22 cellular contexts compared by ENCODE assay signal in the genomic region with DNA sequence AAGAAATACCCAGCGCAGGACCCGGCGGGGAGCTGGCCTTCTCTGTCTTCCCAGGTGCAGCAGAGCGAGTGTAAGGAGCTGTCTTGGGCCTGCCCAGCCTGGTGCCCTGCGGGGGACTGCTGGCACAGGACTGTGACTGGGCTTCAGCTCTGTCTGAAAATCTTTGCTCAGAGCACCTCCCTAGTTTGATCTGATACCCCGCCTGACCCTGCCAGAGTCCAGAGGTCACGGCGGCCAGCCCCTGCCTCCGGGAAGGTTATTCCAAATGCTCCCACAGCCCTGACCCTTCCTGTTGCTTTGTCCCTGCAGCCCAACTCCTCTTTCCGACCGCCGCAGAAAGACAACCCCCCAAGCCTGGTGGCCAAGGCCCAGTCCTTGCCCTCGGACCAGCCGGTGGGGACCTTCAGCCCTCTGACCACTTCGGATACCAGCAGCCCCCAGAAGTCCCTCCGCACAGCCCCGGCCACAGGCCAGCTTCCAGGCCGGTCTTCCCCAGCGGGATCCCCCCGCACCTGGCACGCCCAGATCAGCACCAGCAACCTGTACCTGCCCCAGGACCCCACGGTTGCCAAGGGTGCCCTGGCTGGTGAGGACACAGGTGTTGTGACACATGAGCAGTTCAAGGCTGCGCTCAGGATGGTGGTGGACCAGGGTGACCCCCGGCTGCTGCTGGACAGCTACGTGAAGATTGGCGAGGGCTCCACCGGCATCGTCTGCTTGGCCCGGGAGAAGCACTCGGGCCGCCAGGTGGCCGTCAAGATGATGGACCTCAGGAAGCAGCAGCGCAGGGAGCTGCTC. TPM values are rescaled to one million over a fixed set of nuclear protein-coding genes. Genes with fewer than 3 reads are reported as not detected.
DNase-seq lines count a peak whose midpoint lies in the region; ATAC-seq, FAIRE-seq and TF ChIP-seq lines count a peak whose summit lies in the region.
"Had no signal": no experiment of that assay in that cellular context is flagged by ENCODE, and none has a peak within 500 bp of the region (broad histone marks: within the 10 kb centered on the region; RNA-seq: fewer than 3 reads in every experiment).

No MANE protein-coding gene starts in this region.

- DNase-seq in Right ventricle myocardium inferior (ENCODE audit: missing footprints), result peak; percentile 55
- DNase-seq in left ventricle myocardium superior, result no peak
- DNase-seq in H1 (ENCODE audit: low read depth in 1 of 2, low spot score in 2 of 2), result no peak
- no peak for DNase-seq in right lobe of liver
- DNase-seq in progenitor cell of endocrine pancreas (ENCODE audit: low spot score, unreplicated experiment), result no peak
- DNase-seq in stimulated activated naive CD8-positive, alpha-beta T cell treated with anti-CD3 and anti-CD28 coated beads, Interleukin-15, amount 100 ng/mL, for 72 hours, result no peak
- no peak for DNase-seq in NCI-H1105 treated with DMSO at 0.1 percent for 48 hours (lab: John Stamatoyannopoulos, UW)
- DNase-seq: AML-193; CD8-positive, alpha-beta T cell; COR-L47; DMS153; DMS79 treated with DMSO at 0.1 percent for 48 hours; EL; GDM1; HCEC 1CT; HFFc6; KBM-7 had no signal

- no peak for FAIRE-seq in H1 (lab: Jason Lieb, UNC)
- FAIRE-seq: D721Med, HTR-8/SVneo had no signal

- H3K56ac ChIP-seq in H1 (replicated peaks; ENCODE audit: insufficient read length, low read depth, low read length), result no peak overlapping the region

- H2BK5ac ChIP-seq in H1 (ENCODE audit: low read depth, low read length), result peak overlapping the region; percentile 35; the same call in 1 of the 2 replicates

- no peak for ATAC-seq in Right ventricle myocardium inferior
- no peak for ATAC-seq in left ventricle myocardium superior
- peak; percentile 32 to 57 (median 53) for ATAC-seq in right lobe of liver
- ATAC-seq in stimulated activated naive CD8-positive, alpha-beta T cell treated with anti-CD3 and anti-CD28 coated beads, Interleukin-15, amount 100 ng/mL, for 72 hours, result no peak
- ATAC-seq in GM18870 (IDR thresholded peaks at IDR 0.05; ENCODE audit: unreplicated experiment), result no peak
- ATAC-seq: CD8-positive, alpha-beta T cell had no signal

- H4K91ac ChIP-seq in H1 (replicated peaks; ENCODE audit: insufficient read length, low read length), result no peak overlapping the region

- no peak overlapping the region for H2AK5ac ChIP-seq in H1 (ENCODE audit: low read depth, low read length)

- H3K4me1 ChIP-seq in H1 (replicated peaks in 1 of 4; ENCODE audit: control insufficient read depth in 3 of 4, insufficient read depth in 4 of 4, low read length in 3 of 4) (peaks cover 0 to 4% (median under 1%) of the 10 kb centered on the region in 4 experiments; a peak in 5 of 7 replicates), right lobe of liver (peaks cover 0 to 9% (median 0%) of the 10 kb centered on the region in 4 donors)

- H4K8ac ChIP-seq in H1 (ENCODE audit: extremely low read depth, insufficient read depth, low read length), result no peak overlapping the region

- no peaks in the 10 kb centered on the region; a peak in 1 of 8 replicates for H3K36me3 ChIP-seq in H1 (ENCODE audit: control insufficient read depth in 2 of 4, insufficient read depth in 4 of 4, low read length in 3 of 4)
- H3K36me3 ChIP-seq in right lobe of liver, result no peaks in the 10 kb centered on the region

- peaks cover 6% of the 10 kb centered on the region for H3K36me3 Mint-ChIP-seq in progenitor cell of endocrine pancreas (ENCODE audit: insufficient read depth)
- H3K36me3 Mint-ChIP-seq: CD8-positive, alpha-beta T cell had no signal

- no peak overlapping the region for H3K23ac ChIP-seq in H1 (ENCODE audit: insufficient read length)

- H4K5ac ChIP-seq in H1 (ENCODE audit: insufficient read length, low read depth, low read length), result no peak overlapping the region

- no peaks in the 10 kb centered on the region for H3K9me3 Mint-ChIP-seq in progenitor cell of endocrine pancreas (ENCODE audit: low read depth)
- no peaks in the 10 kb centered on the region for H3K9me3 Mint-ChIP-seq in stimulated activated naive CD8-positive, alpha-beta T cell treated with anti-CD3 and anti-CD28 coated beads, Interleukin-15, amount 100 ng/mL, for 72 hours
- H3K9me3 Mint-ChIP-seq: CD8-positive, alpha-beta T cell; HFFc6 had no signal

- no peak overlapping the region for H3K4ac ChIP-seq in H1 (replicated peaks; ENCODE audit: insufficient read length, low read depth, low read length)

- no peak overlapping the region; the same call in 1 of the 2 replicates for H3K18ac ChIP-seq in H1 (ENCODE audit: extremely low read depth, low read length)

- H3K79me1 ChIP-seq in H1 (ENCODE audit: low read depth, low read length), result no peaks in the 10 kb centered on the region

- H2BK120ac ChIP-seq in H1 (replicated peaks; ENCODE audit: low read depth, low read length), result no peak overlapping the region

- H3K14ac ChIP-seq in H1 (ENCODE audit: insufficient read length), result no peak overlapping the region

- H2BK12ac ChIP-seq in H1 (ENCODE audit: low read depth, low read length), result no peak overlapping the region

- CTCF ChIA-PET in H1 (lab: Charles Lee; ENCODE audit: partially characterized antibody), result interaction anchor here (0.6 to 27.9 kb wide), 24 partner anchors 13 to 1003 kb away, joined by 3 to 1340 read pairs (median 10); partner anchors contain the start of genes ANKRD63, BMF, CCDC9B and FSIP1

- no peaks in the 10 kb centered on the region for H3K4me1 Mint-ChIP-seq in progenitor cell of endocrine pancreas (ENCODE audit: low read depth)
- H3K4me1 Mint-ChIP-seq in stimulated activated naive CD8-positive, alpha-beta T cell treated with anti-CD3 and anti-CD28 coated beads, Interleukin-15, amount 100 ng/mL, for 72 hours, result peaks cover 13% of the 10 kb centered on the region

- no peak overlapping the region for H2BK15ac ChIP-seq in H1 (ENCODE audit: low read length)

- no peak overlapping the region for H3K4me2 ChIP-seq in H1 (ENCODE audit: insufficient read depth in 1 of 2, low read depth in 2 of 2, low read length in 2 of 2)

- WGBS in H1 (ENCODE audit: extremely low coverage in 1 of 2, insufficient coverage in 1 of 2, insufficient read length in 1 of 2, insufficient replicate concordance in 2 of 2, low coverage in 1 of 2, low lambda C conversion rate in 2 of 2, missing lambda C conversion rate in 1 of 2), 2 experiments, result 92% methylated on average over 33 of the region's 33 CpGs; no CpG with 5 or more reads in 1 of the 2 experiments
- 55% methylated on average over 9 of the region's 33 CpGs for WGBS in right lobe of liver (ENCODE audit: insufficient coverage, low coverage, low lambda C conversion rate, missing lambda C conversion rate)

- H3K4me3 Mint-ChIP-seq in progenitor cell of endocrine pancreas (ENCODE audit: low read depth), result no peak overlapping the region
- H3K4me3 Mint-ChIP-seq in stimulated activated naive CD8-positive, alpha-beta T cell treated with anti-CD3 and anti-CD28 coated beads, Interleukin-15, amount 100 ng/mL, for 72 hours, result no peak overlapping the region
- H3K4me3 Mint-ChIP-seq: CD8-positive, alpha-beta T cell; HFFc6 had no signal

- no peak overlapping the region for H2AFZ ChIP-seq in H1 (ENCODE audit: low read length)

- H3K79me2 ChIP-seq in H1 (ENCODE audit: control insufficient read depth in 1 of 2, insufficient read depth in 2 of 2, low read length in 2 of 2), result no peaks in the 10 kb centered on the region

- H3K27ac ChIP-seq in H1 (ENCODE audit: low read depth, low read length) (no peak overlapping the region), right lobe of liver (no peak overlapping the region)
- H3K27ac ChIP-seq: 22Rv1 had no signal

- H3K27me3 ChIP-seq in H1 (replicated peaks in 1 of 4; ENCODE audit: control insufficient read depth in 3 of 4, extremely low read depth in 1 of 4, insufficient read depth in 3 of 4, low read length in 3 of 4) (no peaks in the 10 kb centered on the region), right lobe of liver (no peaks in the 10 kb centered on the region)

- H3K4me3 ChIP-seq in H1 (ENCODE audit: extremely low read depth in 1 of 4, insufficient read depth in 2 of 4, low read depth in 3 of 4, low read length in 4 of 4) (no peak overlapping the region), right lobe of liver (no peak overlapping the region)

- POLR2A ChIA-PET in H1 (lab: Charles Lee; ENCODE audit: partially characterized antibody), result interaction anchor here (1.0 to 2.7 kb wide), 7 partner anchors 18 to 49 kb away, joined by 3 to 11 read pairs (median 3); partner anchors contain the start of gene PAK6

- no peak for TF ChIP-seq RAD21 in H1 (IDR thresholded peaks at IDR 0.05 in 1 of 2, conservative IDR thresholded peaks at IDR 0.05 in 1 of 2; ENCODE audit: low read depth in 2 of 2, low read length in 2 of 2)

- H3K23me2 ChIP-seq in H1 (ENCODE audit: low read depth, low read length), result no peaks in the 10 kb centered on the region

- H4K20me1 ChIP-seq in H1 (replicated peaks in 1 of 2; ENCODE audit: control insufficient read depth in 1 of 2, insufficient read depth in 2 of 2, low read length in 2 of 2), result no peaks in the 10 kb centered on the region

- H3K27ac Mint-ChIP-seq in progenitor cell of endocrine pancreas, result peak overlapping the region; percentile 44
- H3K27ac Mint-ChIP-seq in stimulated activated naive CD8-positive, alpha-beta T cell treated with anti-CD3 and anti-CD28 coated beads, Interleukin-15, amount 100 ng/mL, for 72 hours, result peak overlapping the region in 1 of 2 donors; percentile 34
- H3K27ac Mint-ChIP-seq: CD8-positive, alpha-beta T cell; HFFc6 had no signal

- intact Hi-C loops in Right ventricle myocardium inferior (cut with DNase I), result no loop called here
- intact Hi-C loops in left ventricle myocardium superior (cut with micrococcal nuclease), result no loop called here
- intact Hi-C loops in right lobe of liver (cut with DNase I), result loop anchor here in 1 of 2 donors (5.0 to 10.0 kb wide), 2 partner anchors 50 to 227 kb away; no protein-coding TSS in a partner anchor

- H3K9ac ChIP-seq in H1 (replicated peaks in 1 of 4; ENCODE audit: extremely low read depth in 1 of 4, low read depth in 3 of 4, low read length in 3 of 4), result no peak overlapping the region

- TF ChIP-seq POLR2A in H1 (IDR thresholded peaks at IDR 0.05; ENCODE audit: control extremely low read depth in 1 of 2, low read depth in 2 of 2, low read length in 2 of 2) (no peak), right lobe of liver (IDR thresholded peaks at IDR 0.05) (no peak)

- no peaks in the 10 kb centered on the region for H3K27me3 Mint-ChIP-seq in progenitor cell of endocrine pancreas
- peaks cover 14% of the 10 kb centered on the region for H3K27me3 Mint-ChIP-seq in stimulated activated naive CD8-positive, alpha-beta T cell treated with anti-CD3 and anti-CD28 coated beads, Interleukin-15, amount 100 ng/mL, for 72 hours

- TF ChIP-seq CTCF in H1 (IDR thresholded peaks at IDR 0.05; ENCODE audit: control extremely low read depth in 1 of 3, insufficient read depth in 1 of 3, low read depth in 1 of 3, low read length in 3 of 3) (no peak), right lobe of liver (IDR thresholded peaks at IDR 0.05) (no peak), progenitor cell of endocrine pancreas (IDR thresholded peaks at IDR 0.05; ENCODE audit: unreplicated experiment) (no peak)

- TF ChIP-seq EP300 in H1 (IDR thresholded peaks at IDR 0.05; ENCODE audit: borderline replicate concordance in 1 of 2, low read depth in 2 of 2, low read length in 2 of 2), result no peak

- H3K9me3 ChIP-seq in H1 (ENCODE audit: insufficient read depth in 2 of 2, low read depth in 1 of 2, low read length in 1 of 2) (no peaks in the 10 kb centered on the region), right lobe of liver (no peaks in the 10 kb centered on the region)

- no peak overlapping the region for H2BK20ac ChIP-seq in H1 (ENCODE audit: low read length)

RNA-seq across cellular contexts. Expression of gene ANKRD63, which starts 10.8 kb away (rescaled TPM):
- total RNA-seq in Right ventricle myocardium inferior (0.92 TPM), left ventricle myocardium superior (1.0 TPM), right lobe of liver (under 1 TPM in 1 of 6 experiments, not detected in 5; 0.24 TPM), progenitor cell of endocrine pancreas (not detected in 2 replicates)
- 0.26 TPM in 1 of 2 replicates, not detected in the other for total RNA-seq in H1 (2021; fragmentation: NEBNext Ultra II Directional; extraction: Animal tissue kit (Norgen Biotek cat#: 25700))
- polyA plus RNA-seq in H1 (2011; rRNA removed), result 0.16 and 0.18 TPM in 2 replicates
- polyA plus RNA-seq in H1 (2011; cell fraction: cytosol; rRNA removed), result 0.22 TPM
- polyA plus RNA-seq in H1 (2011; cell fraction: nucleus; rRNA removed), result 0.94 TPM
- polyA plus RNA-seq in H1 (2012, experiment 1 of 2), result 0.16 to 0.21 TPM in 2 of 4 replicates, not detected in the others
- not detected for polyA plus RNA-seq in H1 (2012, experiment 2 of 2)
- not detected for polyA plus RNA-seq in H1 (2013, experiment 1 of 2)
- polyA plus RNA-seq in H1 (2013, experiment 2 of 2), result 0.04 TPM
- polyA minus RNA-seq in H1 (2011; rRNA and poly(A)+ RNA removed), result not detected in 2 replicates
- polyA minus RNA-seq in H1 (2011; cell fraction: cytosol; rRNA and poly(A)+ RNA removed), result not detected
- polyA minus RNA-seq in H1 (2011; cell fraction: nucleus; rRNA and poly(A)+ RNA removed), result 2.1 TPM
- total RNA-seq: CD8-positive, alpha-beta T cell; HFFc6 had no signal

RNA-seq across cellular contexts. Expression of gene PAK6, which starts 33.3 kb away (rescaled TPM):
- 10.1 TPM for total RNA-seq in Right ventricle myocardium inferior
- total RNA-seq in left ventricle myocardium superior, result 11.1 TPM
- 9.0 and 9.4 TPM in 2 replicates for total RNA-seq in H1 (2021; fragmentation: NEBNext Ultra II Directional; extraction: Animal tissue kit (Norgen Biotek cat#: 25700))
- 6.9 and 12.5 TPM in 2 replicates for polyA plus RNA-seq in H1 (2011; rRNA removed)
- polyA plus RNA-seq in H1 (2011; cell fraction: cytosol; rRNA removed), result 7.0 TPM
- polyA plus RNA-seq in H1 (2011; cell fraction: nucleus; rRNA removed), result 12.6 TPM
- polyA plus RNA-seq in H1 (2012, experiment 1 of 2), result 5.8 to 9.4 TPM (median 8.1 TPM) in 4 replicates
- 7.9 TPM for polyA plus RNA-seq in H1 (2012, experiment 2 of 2)
- 6.6 TPM for polyA plus RNA-seq in H1 (2013, experiment 1 of 2)
- polyA plus RNA-seq in H1 (2013, experiment 2 of 2), result 5.3 TPM
- polyA minus RNA-seq in H1 (2011; rRNA and poly(A)+ RNA removed), result 4.6 and 6.3 TPM in 2 replicates
- polyA minus RNA-seq in H1 (2011; cell fraction: cytosol; rRNA and poly(A)+ RNA removed), result 8.0 TPM
- polyA minus RNA-seq in H1 (2011; cell fraction: nucleus; rRNA and poly(A)+ RNA removed), result 13.7 TPM
- total RNA-seq in right lobe of liver, result under 1 TPM in 4 of 6 experiments, not detected in 2; 0.05 to 0.19 (median 0.10) TPM
- 13.2 and 13.8 TPM in 2 replicates for total RNA-seq in progenitor cell of endocrine pancreas
- total RNA-seq: H4, HFFc6 had no signal

RNA-seq across cellular contexts. Expression of gene PLCB2, which starts 35.6 kb away (rescaled TPM):
- 8.2 TPM for total RNA-seq in Right ventricle myocardium inferior
- 7.5 TPM for total RNA-seq in left ventricle myocardium superior
- 8.4 and 9.4 TPM in 2 replicates for total RNA-seq in H1 (2021; fragmentation: NEBNext Ultra II Directional; extraction: Animal tissue kit (Norgen Biotek cat#: 25700))
- polyA plus RNA-seq in H1 (2011; rRNA removed), result 7.2 and 11.3 TPM in 2 replicates
- 10.7 TPM for polyA plus RNA-seq in H1 (2011; cell fraction: cytosol; rRNA removed)
- polyA plus RNA-seq in H1 (2011; cell fraction: nucleus; rRNA removed), result 30.4 TPM
- 4.1 to 10.7 TPM (median 7.5 TPM) in 4 replicates for polyA plus RNA-seq in H1 (2012, experiment 1 of 2)
- 4.1 TPM for polyA plus RNA-seq in H1 (2012, experiment 2 of 2)
- 7.0 TPM for polyA plus RNA-seq in H1 (2013, experiment 1 of 2)
- 7.6 TPM for polyA plus RNA-seq in H1 (2013, experiment 2 of 2)
- polyA minus RNA-seq in H1 (2011; rRNA and poly(A)+ RNA removed), result 6.1 and 6.2 TPM in 2 replicates
- polyA minus RNA-seq in H1 (2011; cell fraction: cytosol; rRNA and poly(A)+ RNA removed), result 3.7 TPM
- 20.0 TPM for polyA minus RNA-seq in H1 (2011; cell fraction: nucleus; rRNA and poly(A)+ RNA removed)
- total RNA-seq in right lobe of liver, result 10 to 100 TPM in 2 of 6 experiments, 1 to 10 TPM in 4; 5.0 to 18.0 (median 7.2) TPM
- 2.5 and 2.8 TPM in 2 replicates for total RNA-seq in progenitor cell of endocrine pancreas

RNA-seq across cellular contexts. Expression of gene INAFM2, which starts 51.4 kb away (rescaled TPM):
- total RNA-seq in Right ventricle myocardium inferior, result 55.6 TPM
- 55.8 TPM for total RNA-seq in left ventricle myocardium superior
- 35.1 and 38.2 TPM in 2 replicates for total RNA-seq in H1 (2021; fragmentation: NEBNext Ultra II Directional; extraction: Animal tissue kit (Norgen Biotek cat#: 25700))
- polyA plus RNA-seq in H1 (2011; rRNA removed), result 9.6 and 15.3 TPM in 2 replicates
- polyA plus RNA-seq in H1 (2011; cell fraction: cytosol; rRNA removed), result 11.9 TPM
- polyA plus RNA-seq in H1 (2011; cell fraction: nucleus; rRNA removed), result 9.2 TPM
- polyA plus RNA-seq in H1 (2012, experiment 1 of 2), result 16.0 to 31.4 TPM (median 18.6 TPM) in 4 replicates
- polyA plus RNA-seq in H1 (2012, experiment 2 of 2), result 19.4 TPM
- 39.7 TPM for polyA plus RNA-seq in H1 (2013, experiment 1 of 2)
- 42.5 TPM for polyA plus RNA-seq in H1 (2013, experiment 2 of 2)
- polyA minus RNA-seq in H1 (2011; rRNA and poly(A)+ RNA removed), result 8.6 and 10.5 TPM in 2 replicates
- 10.1 TPM for polyA minus RNA-seq in H1 (2011; cell fraction: cytosol; rRNA and poly(A)+ RNA removed)
- polyA minus RNA-seq in H1 (2011; cell fraction: nucleus; rRNA and poly(A)+ RNA removed), result 14.0 TPM
- total RNA-seq in right lobe of liver, result 1 to 10 TPM; 4.6 to 8.7 (median 5.8) TPM
- 12.9 and 14.9 TPM in 2 replicates for total RNA-seq in progenitor cell of endocrine pancreas

Comparison
In these comparisons a context has a peak if more than half of its experiments do, and no peak if none do; other contexts are left out.
1. ATAC-seq: peak in right lobe of liver (4 of 4); none in Right ventricle myocardium inferior (single experiment), left ventricle myocardium superior (single experiment), stimulated activated naive CD8-positive, alpha-beta T cell treated with anti-CD3 and anti-CD28 coated beads, Interleukin-15, amount 100 ng/mL, for 72 hours (single experiment) and GM18870 (single experiment).